30 cellular contexts compared by ENCODE assay signal in genomic region chr11:61497876-61498275, GRCh38. TPM values are rescaled to one million over a fixed set of nuclear protein-coding genes. Genes with fewer than 3 reads are reported as not detected.
"Had no signal": no experiment of that assay in that cellular context is flagged by ENCODE, and none has a peak within 500 bp of the region (broad histone marks: within the 10 kb centered on the region; RNA-seq: fewer than 3 reads in every experiment).

No MANE protein-coding gene starts in this region.

- H3K4me3 Mint-ChIP-seq: activated CD4-positive, alpha-beta T cell treated with anti-CD3 and anti-CD28 coated beads, Interleukin-2, amount 10 ng/mL, durations not matched to agents 24 days and 14 days; activated CD8-positive, alpha-beta T cell treated with anti-CD3 and anti-CD28 coated beads for 36 hours; activated naive CD4-positive, alpha-beta T cell treated with anti-CD3 and anti-CD28 coated beads, Interleukin-2, amount 50 U/mL, for 24 hours; activated naive CD8-positive, alpha-beta T cell treated with anti-CD3 and anti-CD28 coated beads, Interleukin-2, amount 10 ng/mL, durations not matched to agents 7 days and 5 days; activated T-cell treated with anti-CD3 and anti-CD28 coated beads, Interleukin-2, amount 50 U/mL, for 24 hours had no signal

- H3K9me3 ChIP-seq: ascending aorta had no signal

- H3K4me3 ChIP-seq: ascending aorta, PC-9, SK-N-MC had no signal

- FAIRE-seq: colon, RCC 7860, TTC549 had no signal

- H3K4me2 ChIP-seq: PC-9 had no signal

- H3K27me3 ChIP-seq: ascending aorta had no signal

- H3K27ac ChIP-seq: ascending aorta, PC-9, RWPE1, SK-N-MC had no signal

- H3K9me3 Mint-ChIP-seq: activated CD4-positive, alpha-beta T cell treated with anti-CD3 and anti-CD28 coated beads, Interleukin-2, amount 10 ng/mL, durations not matched to agents 24 days and 14 days; activated CD8-positive, alpha-beta T cell treated with anti-CD3 and anti-CD28 coated beads for 36 hours; activated naive CD4-positive, alpha-beta T cell treated with anti-CD3 and anti-CD28 coated beads, Interleukin-2, amount 50 U/mL, for 24 hours; activated naive CD8-positive, alpha-beta T cell treated with anti-CD3 and anti-CD28 coated beads, Interleukin-2, amount 10 ng/mL, durations not matched to agents 7 days and 5 days; activated T-cell treated with anti-CD3 and anti-CD28 coated beads, Interleukin-2, amount 50 U/mL, for 24 hours; activated T-helper 2 cell treated with anti-CD3 and anti-CD28 coated beads, Interferon-gamma antibody, Interleukin-2, Interleukin-4, amounts not matched to agents 10 μg/mL and 5 μg/mL and 100 μg/mL, durations not matched to agents 14 hours and 24 hours and 36 hours had no signal

- H3K4me1 ChIP-seq: ascending aorta had no signal

- H3K36me3 Mint-ChIP-seq: activated naive CD4-positive, alpha-beta T cell treated with anti-CD3 and anti-CD28 coated beads, Interleukin-2, amount 50 U/mL, for 24 hours; activated naive CD8-positive, alpha-beta T cell treated with anti-CD3 and anti-CD28 coated beads, Interleukin-2, amount 10 ng/mL, durations not matched to agents 7 days and 5 days had no signal

- H2AFZ ChIP-seq: PC-9 had no signal

- H3K27ac Mint-ChIP-seq: activated CD4-positive, alpha-beta T cell treated with anti-CD3 and anti-CD28 coated beads, Interleukin-2, amount 10 ng/mL, durations not matched to agents 24 days and 14 days; activated CD8-positive, alpha-beta T cell treated with anti-CD3 and anti-CD28 coated beads for 36 hours; activated naive CD4-positive, alpha-beta T cell treated with anti-CD3 and anti-CD28 coated beads, Interleukin-2, amount 50 U/mL, for 24 hours; activated naive CD8-positive, alpha-beta T cell treated with anti-CD3 and anti-CD28 coated beads, Interleukin-2, amount 10 ng/mL, durations not matched to agents 7 days and 5 days; activated T-cell treated with anti-CD3 and anti-CD28 coated beads, Interleukin-2, amount 50 U/mL, for 24 hours; activated T-helper 2 cell treated with anti-CD3 and anti-CD28 coated beads, Interferon-gamma antibody, Interleukin-2, Interleukin-4, amounts not matched to agents 10 μg/mL and 5 μg/mL and 100 μg/mL, durations not matched to agents 14 hours and 24 hours and 36 hours had no signal

- H3K27me3 Mint-ChIP-seq: activated CD4-positive, alpha-beta T cell treated with anti-CD3 and anti-CD28 coated beads, Interleukin-2, amount 10 ng/mL, durations not matched to agents 24 days and 14 days; activated naive CD4-positive, alpha-beta T cell treated with anti-CD3 and anti-CD28 coated beads, Interleukin-2, amount 50 U/mL, for 24 hours; activated naive CD8-positive, alpha-beta T cell treated with anti-CD3 and anti-CD28 coated beads, Interleukin-2, amount 10 ng/mL, durations not matched to agents 7 days and 5 days had no signal

- ATAC-seq: activated CD8-positive, alpha-beta T cell treated with anti-CD3 and anti-CD28 coated beads for 36 hours had no signal

- H3K36me3 ChIP-seq: ascending aorta had no signal

- DNase-seq: activated CD4-positive, alpha-beta T cell treated with anti-CD3 and anti-CD28 coated beads, Interleukin-2, amount 10 ng/mL, durations not matched to agents 24 days and 14 days; activated CD4-positive, alpha-beta T cell treated with anti-CD3 and anti-CD28 coated beads, Interleukin-2, amount 50 U/mL, for 4 hours; activated CD8-positive, alpha-beta T cell treated with anti-CD3 and anti-CD28 coated beads for 36 hours; activated gamma-delta T cell; activated naive CD4-positive, alpha-beta T cell treated with Interleukin-2 at 50 U/mL for 16 hours; activated naive CD8-positive, alpha-beta T cell treated with anti-CD3 and anti-CD28 coated beads, Interleukin-2, amount 10 ng/mL, durations not matched to agents 7 days and 5 days; activated T-cell treated with anti-CD3 and anti-CD28 coated beads, Interleukin-2, amount 50 U/mL, for 24 hours; amygdala; NCI-H1105 treated with DMSO at 0.1 percent for 48 hours; NCI-H1436; NCI-H1694 treated with DMSO at 0.1 percent for 48 hours; NCI-H2029; NCI-H2227 treated with DMSO at 0.1 percent for 48 hours; NCI-H446; NCI-H510A treated with DMSO at 0.1 percent for 48 hours; NCI-H526 treated with DMSO at 0.1 percent for 48 hours; NCI-H774; PC-9; Right ventricle myocardium superior had no signal

- H3K4me1 Mint-ChIP-seq: activated CD4-positive, alpha-beta T cell treated with anti-CD3 and anti-CD28 coated beads, Interleukin-2, amount 10 ng/mL, durations not matched to agents 24 days and 14 days; activated naive CD4-positive, alpha-beta T cell treated with anti-CD3 and anti-CD28 coated beads, Interleukin-2, amount 50 U/mL, for 24 hours; activated naive CD8-positive, alpha-beta T cell treated with anti-CD3 and anti-CD28 coated beads, Interleukin-2, amount 10 ng/mL, durations not matched to agents 7 days and 5 days had no signal

RNA-seq across cellular contexts. Expression of gene LRRC10B, which starts 10.7 kb away (rescaled TPM):
- total RNA-seq: activated CD8-positive, alpha-beta T cell treated with anti-CD3 and anti-CD28 coated beads for 36 hours; activated naive CD8-positive, alpha-beta T cell treated with anti-CD3 and anti-CD28 coated beads, Interleukin-2, amount 10 ng/mL, durations not matched to agents 7 days and 5 days; MCF 10A; OCI-LY7; T-helper 1 cell treated with Interleukin-12 subunit alpha and Interleukin-12 subunit beta and Interleukin-4 antibody, amounts not matched to agents 30 ng/mL and 1 ng/mL, for 36 hours had no signal
